Comparison of ENCODE assay signal across 8 cellular contexts in genomic region chr4:145557720-145558119, GRCh38.
A peak's percentile ranks its signal among the peaks of the same experiment; 100 is the strongest.
DNase-seq lines count a peak whose midpoint lies in the region; ATAC-seq and TF ChIP-seq lines count a peak whose summit lies in the region.

No MANE protein-coding gene starts in this region.

- H3K9ac ChIP-seq in trophoblast cell (ENCODE audit: low read length) = no peak overlapping the region

- H3K27me3 ChIP-seq in gastroesophageal sphincter (no peaks in the 10 kb centered on the region), trophoblast cell (ENCODE audit: insufficient read depth, low read length) (no peaks in the 10 kb centered on the region)

- H4K91ac ChIP-seq in trophoblast cell (ENCODE audit: low read depth, low read length) = no peak overlapping the region

- no peak overlapping the region for H3K4me3 Mint-ChIP-seq in activated T-cell treated with anti-CD3 and anti-CD28 coated beads, Interleukin-2, amount 50 U/mL, for 72 hours

- no peak for TF ChIP-seq POLR2A in gastroesophageal sphincter (IDR thresholded peaks at IDR 0.05)

- H3K9me3 Mint-ChIP-seq in activated T-cell treated with anti-CD3 and anti-CD28 coated beads, Interleukin-2, amount 50 U/mL, for 72 hours = no peaks in the 10 kb centered on the region

- peak; percentile 81 to 89 (median 85) for TF ChIP-seq CTCF in gastroesophageal sphincter (IDR thresholded peaks at IDR 0.05)

- whole genome bisulfite sequencing in gastroesophageal sphincter (ENCODE audit: low coverage in 1 of 2), 2 donors = 23 to 24% methylated on average over 3 of the region's 3 CpGs
- WGBS in trophoblast cell (ENCODE audit: extremely low coverage, insufficient coverage, insufficient read length) = no CpG with 5 or more reads among the region's 3 CpGs

- no peak overlapping the region for H2BK12ac ChIP-seq in trophoblast cell (ENCODE audit: low read length)

- DNase-seq in COR-L47 (lab: John Stamatoyannopoulos, UW) (peak; percentile 61), OCI-M1 (lab: John Stamatoyannopoulos, UW) (peak; percentile 82), trophoblast cell (peak; percentile 60 to 72), DMS79 (lab: John Stamatoyannopoulos, UW) (no peak)
- DNase-seq in activated T-cell treated with anti-CD3 and anti-CD28 coated beads, Interleukin-2, amount 50 U/mL, for 72 hours = peak; percentile 48 to 59

- H3K4me3 ChIP-seq in gastroesophageal sphincter (no peak overlapping the region), trophoblast cell (ENCODE audit: low read depth, low read length) (no peak overlapping the region)

- H3K23ac ChIP-seq in trophoblast cell (ENCODE audit: low read length) = no peak overlapping the region

- H3K4me1 Mint-ChIP-seq in activated T-cell treated with anti-CD3 and anti-CD28 coated beads, Interleukin-2, amount 50 U/mL, for 72 hours (ENCODE audit: low read depth) = peaks cover 2% of the 10 kb centered on the region

- H3K36me3 Mint-ChIP-seq in activated T-cell treated with anti-CD3 and anti-CD28 coated beads, Interleukin-2, amount 50 U/mL, for 72 hours (ENCODE audit: insufficient read depth in 2 of 2) = no peaks in the 10 kb centered on the region

- H3K79me2 ChIP-seq in trophoblast cell (ENCODE audit: control insufficient read depth, insufficient read depth, low read length, poor library complexity) = no peaks in the 10 kb centered on the region

- H3K14ac ChIP-seq in trophoblast cell (ENCODE audit: low read length) = no peak overlapping the region

- no peak overlapping the region for H2AFZ ChIP-seq in trophoblast cell (ENCODE audit: insufficient read depth, low read length, poor library complexity)

- H4K8ac ChIP-seq in trophoblast cell (ENCODE audit: low read depth, low read length) = no peak overlapping the region

- peak; percentile 79 for ATAC-seq in GM19452 (IDR thresholded peaks at IDR 0.05; ENCODE audit: unreplicated experiment)
- ATAC-seq in HG03460 (IDR thresholded peaks at IDR 0.05; ENCODE audit: unreplicated experiment) = peak; percentile 88
- ATAC-seq in activated T-cell treated with anti-CD3 and anti-CD28 coated beads, Interleukin-2, amount 50 U/mL, for 72 hours (replicated peaks in 1 of 2) = peak; percentile 74 to 80
- ATAC-seq in gastroesophageal sphincter = peak; percentile 79

- no peak overlapping the region for H3K4me2 ChIP-seq in trophoblast cell (ENCODE audit: low read length)

- peaks cover 0 to 5% (median 0%) of the 10 kb centered on the region in 3 donors for H3K4me1 ChIP-seq in gastroesophageal sphincter
- no peaks in the 10 kb centered on the region for H3K4me1 ChIP-seq in trophoblast cell (ENCODE audit: control insufficient read depth in 1 of 2, insufficient read depth in 2 of 2, low read length in 2 of 2)

- no peak overlapping the region for H2AK5ac ChIP-seq in trophoblast cell (ENCODE audit: low read length)

- H3K4ac ChIP-seq in trophoblast cell (ENCODE audit: low read depth, low read length) = no peak overlapping the region

- H3K36me3 ChIP-seq in gastroesophageal sphincter = peaks cover 0 to 37% of the 10 kb centered on the region in 2 donors
- H3K36me3 ChIP-seq in trophoblast cell (ENCODE audit: control insufficient read depth in 1 of 2, insufficient read depth in 2 of 2, low read length in 2 of 2) = peaks cover 4 to 6% of the 10 kb centered on the region in 2 experiments

- no peak overlapping the region for H2BK120ac ChIP-seq in trophoblast cell (ENCODE audit: insufficient read depth, low read length, poor library complexity)

- no peak overlapping the region for H3K27ac Mint-ChIP-seq in activated T-cell treated with anti-CD3 and anti-CD28 coated beads, Interleukin-2, amount 50 U/mL, for 72 hours

- H3K18ac ChIP-seq in trophoblast cell (ENCODE audit: low read length) = no peak overlapping the region

- no peaks in the 10 kb centered on the region for H3K79me1 ChIP-seq in trophoblast cell (ENCODE audit: low read length)

- H3K9me3 ChIP-seq in gastroesophageal sphincter (no peaks in the 10 kb centered on the region), trophoblast cell (ENCODE audit: insufficient read depth, low read depth, low read length) (no peaks in the 10 kb centered on the region)

- H4K12ac ChIP-seq in trophoblast cell (ENCODE audit: low read depth, low read length) = no peak overlapping the region

- H2BK5ac ChIP-seq in trophoblast cell (ENCODE audit: low read depth, low read length, poor library complexity) = no peak overlapping the region

- no peak overlapping the region for H3K27ac ChIP-seq in gastroesophageal sphincter
- no peak overlapping the region for H3K27ac ChIP-seq in trophoblast cell (ENCODE audit: low read depth, low read length)

- H3K27me3 Mint-ChIP-seq in activated T-cell treated with anti-CD3 and anti-CD28 coated beads, Interleukin-2, amount 50 U/mL, for 72 hours (ENCODE audit: low read depth) = peaks cover 6% of the 10 kb centered on the region

- TF ChIP-seq EP300 in gastroesophageal sphincter (IDR thresholded peaks at IDR 0.05) = no peak
